11 cellular contexts compared by ENCODE assay signal in the genomic region with DNA sequence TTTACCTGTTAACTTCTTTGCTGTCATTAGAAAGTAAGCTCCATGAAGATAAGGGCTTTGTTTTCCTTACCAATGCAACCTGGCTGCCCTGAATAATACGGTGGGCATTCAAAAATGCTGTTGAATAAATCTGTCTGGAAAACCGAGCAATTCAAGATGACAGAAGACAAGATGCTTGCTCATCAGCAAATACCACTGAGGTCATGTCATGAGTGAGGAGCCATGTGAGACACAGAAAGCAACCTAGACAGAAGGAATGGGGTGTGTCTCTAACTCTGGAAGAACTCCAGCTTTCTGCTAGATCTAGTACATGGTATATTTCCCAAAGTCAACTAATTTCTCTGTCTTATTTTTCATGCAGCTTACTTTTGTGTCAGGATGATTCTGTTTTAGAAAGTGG.
DNase-seq lines count a peak whose midpoint lies in the region; ATAC-seq and TF ChIP-seq lines count a peak whose summit lies in the region.
"Had no signal": no experiment of that assay in that cellular context is flagged by ENCODE, and none has a peak within 500 bp of the region (broad histone marks: within the 10 kb centered on the region; RNA-seq: fewer than 3 reads in every experiment).

No MANE protein-coding gene starts in this region.

- CTCF ChIA-PET in activated naive CD4-positive, alpha-beta T cell treated with anti-CD3 and anti-CD28 coated beads for 36 hours (lab: Charles Lee): interaction anchor here (2.2 kb wide), 1 partner anchor 11 kb away, joined by 6 read pairs; no protein-coding TSS in a partner anchor

- peaks cover 34% of the 10 kb centered on the region for H3K4me1 Mint-ChIP-seq in HFFc6 (ENCODE audit: low read depth)
- peaks cover 26% of the 10 kb centered on the region for H3K4me1 Mint-ChIP-seq in activated naive CD4-positive, alpha-beta T cell treated with anti-CD3 and anti-CD28 coated beads for 36 hours (ENCODE audit: low read depth)
- H3K4me1 Mint-ChIP-seq in T-helper 2 cell treated with Interferon-gamma antibody and Interleukin-4, amounts not matched to agents 5 μg/mL and 100 μg/mL, for 36 hours (ENCODE audit: low read depth): peaks cover 6% of the 10 kb centered on the region

- intact Hi-C loops in activated naive CD4-positive, alpha-beta T cell treated with anti-CD3 and anti-CD28 coated beads for 36 hours (cut with micrococcal nuclease): no loop called here

- H3K36me3 Mint-ChIP-seq in HFFc6 (ENCODE audit: low read depth): peaks cover 30% of the 10 kb centered on the region
- peaks cover 24% of the 10 kb centered on the region for H3K36me3 Mint-ChIP-seq in activated naive CD4-positive, alpha-beta T cell treated with anti-CD3 and anti-CD28 coated beads for 36 hours (ENCODE audit: low read depth)
- H3K36me3 Mint-ChIP-seq in T-helper 2 cell treated with Interferon-gamma antibody and Interleukin-4, amounts not matched to agents 5 μg/mL and 100 μg/mL, for 36 hours (ENCODE audit: low read depth): peaks cover 48% of the 10 kb centered on the region

- H3K4me3 Mint-ChIP-seq in HFFc6: 0 out of 2 replicates have a peak overlapping the region, but pooled peaks have one; percentile 42
- H3K4me3 Mint-ChIP-seq in activated naive CD4-positive, alpha-beta T cell treated with anti-CD3 and anti-CD28 coated beads for 36 hours: no peak overlapping the region
- H3K4me3 Mint-ChIP-seq in T-helper 2 cell treated with Interferon-gamma antibody and Interleukin-4, amounts not matched to agents 5 μg/mL and 100 μg/mL, for 36 hours: no peak overlapping the region

- peaks cover 3% of the 10 kb centered on the region; the same call in 1 of the 2 replicates for H3K27me3 Mint-ChIP-seq in HFFc6 (ENCODE audit: insufficient read depth)
- no peaks in the 10 kb centered on the region for H3K27me3 Mint-ChIP-seq in activated naive CD4-positive, alpha-beta T cell treated with anti-CD3 and anti-CD28 coated beads for 36 hours (ENCODE audit: low read depth)
- no peaks in the 10 kb centered on the region for H3K27me3 Mint-ChIP-seq in T-helper 2 cell treated with Interferon-gamma antibody and Interleukin-4, amounts not matched to agents 5 μg/mL and 100 μg/mL, for 36 hours (ENCODE audit: low read depth)

- no peaks in the 10 kb centered on the region for H3K9me3 Mint-ChIP-seq in HFFc6
- H3K9me3 Mint-ChIP-seq in activated naive CD4-positive, alpha-beta T cell treated with anti-CD3 and anti-CD28 coated beads for 36 hours: no peaks in the 10 kb centered on the region
- H3K9me3 Mint-ChIP-seq in T-helper 2 cell treated with Interferon-gamma antibody and Interleukin-4, amounts not matched to agents 5 μg/mL and 100 μg/mL, for 36 hours: no peaks in the 10 kb centered on the region

- no peak overlapping the region for H3K4me3 ChIP-seq in astrocyte of the spinal cord (ENCODE audit: low read depth, low read length)
- H3K4me3 ChIP-seq: BLaER1, skin epidermis had no signal

- H3K27ac Mint-ChIP-seq in HFFc6: peak overlapping the region; percentile 63
- no peak overlapping the region for H3K27ac Mint-ChIP-seq in activated naive CD4-positive, alpha-beta T cell treated with anti-CD3 and anti-CD28 coated beads for 36 hours
- H3K27ac Mint-ChIP-seq in T-helper 2 cell treated with Interferon-gamma antibody and Interleukin-4, amounts not matched to agents 5 μg/mL and 100 μg/mL, for 36 hours: no peak overlapping the region

- TF ChIP-seq CTCF in HFFc6 (IDR thresholded peaks at IDR 0.05) (no peak), astrocyte of the spinal cord (IDR thresholded peaks at IDR 0.05; ENCODE audit: low read depth, low read length) (no peak)

- ATAC-seq in GM18858 (IDR thresholded peaks at IDR 0.05; ENCODE audit: unreplicated experiment) (no peak), HG02623 (IDR thresholded peaks at IDR 0.05; ENCODE audit: unreplicated experiment) (no peak)

- DNase-seq in A172 (ENCODE audit: low spot score): peak; percentile 86
- peak; percentile 90 for DNase-seq in HFFc6
- peak; percentile 74 for DNase-seq in astrocyte of the spinal cord (ENCODE audit: low read depth, low spot score)
- peak; percentile 89 for DNase-seq in kidney glomerular epithelial cell (lab: John Stamatoyannopoulos, UW)
- no peak for DNase-seq in activated naive CD4-positive, alpha-beta T cell treated with anti-CD3 and anti-CD28 coated beads for 36 hours
- DNase-seq in T-helper 2 cell treated with Interferon-gamma antibody and Interleukin-4, amounts not matched to agents 5 μg/mL and 100 μg/mL, for 36 hours (ENCODE audit: low spot score): no peak
- DNase-seq: NCI-H1048 had no signal

- in situ Hi-C loops in astrocyte of the spinal cord (cut with HindIII; ENCODE audit: low sequenced_read_pairs): no loop called here

Comparison
In these comparisons a context has a peak if more than half of its experiments do, and no peak if none do; other contexts are left out.
1. DNase-seq: peak in A172 (single experiment), HFFc6 (single experiment), astrocyte of the spinal cord (single experiment) and kidney glomerular epithelial cell (single experiment); none in activated naive CD4-positive, alpha-beta T cell treated with anti-CD3 and anti-CD28 coated beads for 36 hours (single experiment) and T-helper 2 cell treated with Interferon-gamma antibody and Interleukin-4, amounts not matched to agents 5 μg/mL and 100 μg/mL, for 36 hours (single experiment).